In the genomic region with DNA sequence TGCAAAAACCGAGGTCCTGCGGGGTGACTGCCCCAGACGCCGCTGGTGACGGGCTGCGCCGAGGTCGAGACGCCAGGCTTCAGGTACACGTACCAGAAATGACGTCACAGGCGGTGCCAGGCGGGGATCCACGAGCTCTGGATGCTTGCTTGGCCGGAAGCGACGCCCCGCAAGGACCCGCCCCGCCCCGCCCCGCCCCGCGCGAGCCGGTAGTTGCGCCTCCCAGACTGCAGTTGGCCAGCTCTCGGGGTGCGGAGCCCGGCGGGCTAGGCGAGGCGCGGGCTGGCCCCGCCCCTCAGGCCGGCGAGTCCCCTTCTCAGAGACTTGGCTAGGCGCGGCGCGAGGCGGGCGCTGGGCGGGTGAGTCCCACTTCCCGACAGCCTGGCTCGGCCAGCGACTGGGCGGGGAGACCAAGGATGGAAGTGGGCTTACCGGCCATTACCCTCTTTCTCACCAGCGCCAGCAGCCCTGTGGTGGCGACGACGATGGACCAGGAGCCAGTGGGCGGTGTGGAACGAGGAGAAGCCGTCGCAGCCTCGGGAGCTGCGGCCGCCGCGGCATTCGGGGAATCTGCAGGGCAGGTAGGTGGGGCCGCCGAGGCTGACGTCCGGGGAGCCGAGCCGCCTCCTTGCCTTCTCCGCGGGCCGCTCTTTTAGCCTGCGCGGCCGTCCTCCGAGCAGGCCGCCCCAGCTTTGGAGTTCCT, we compare ENCODE assay signal across 8 cellular contexts. TPM values are rescaled to one million over a fixed set of nuclear protein-coding genes. Genes with fewer than 3 reads are reported as not detected.
DNase-seq lines count a peak whose midpoint lies in the region; ATAC-seq and TF ChIP-seq lines count a peak whose summit lies in the region.

A gene with protein sequence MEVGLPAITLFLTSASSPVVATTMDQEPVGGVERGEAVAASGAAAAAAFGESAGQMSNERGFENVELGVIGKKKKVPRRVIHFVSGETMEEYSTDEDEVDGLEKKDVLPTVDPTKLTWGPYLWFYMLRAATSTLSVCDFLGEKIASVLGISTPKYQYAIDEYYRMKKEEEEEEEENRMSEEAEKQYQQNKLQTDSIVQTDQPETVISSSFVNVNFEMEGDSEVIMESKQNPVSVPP (plus strand): TSS at position 225 of the 703 bp plus-strand sequence. CDS start 192 bp downstream, at position 417.

- in situ Hi-C loops in HAP-1 (cut with MboI; ENCODE audit: low sequenced_read_pairs): no loop called here

- H3K4me3 Mint-ChIP-seq in natural killer cell treated with Interleukin-12 subunit alpha and Interleukin-12 subunit beta and Interleukin-15 and Interleukin-18, amount 100 ng/mL, for 72 hours: peak within 1 kb of the TSS; percentile 100

- TF ChIP-seq CTCF in fibroblast of pulmonary artery (IDR thresholded peaks at IDR 0.05; ENCODE audit: low read length, missing control alignments): no peak

- no peaks in the 10 kb centered on the region for H3K27me3 Mint-ChIP-seq in natural killer cell treated with Interleukin-12 subunit alpha and Interleukin-12 subunit beta and Interleukin-15 and Interleukin-18, amount 100 ng/mL, for 72 hours

- no peaks in the 10 kb centered on the region for H3K27me3 ChIP-seq in HAP-1 (ENCODE audit: low read depth)
- H3K27me3 ChIP-seq in MG63: no peaks in the 10 kb centered on the region

- ATAC-seq in natural killer cell treated with Interleukin-12 subunit alpha and Interleukin-12 subunit beta and Interleukin-15 and Interleukin-18, amount 100 ng/mL, for 72 hours: peak; percentile 98 to 99

- H3K36me3 Mint-ChIP-seq in natural killer cell treated with Interleukin-12 subunit alpha and Interleukin-12 subunit beta and Interleukin-15 and Interleukin-18, amount 100 ng/mL, for 72 hours: no peaks in the 10 kb centered on the region

- H3K36me3 ChIP-seq in ES-I3 (ENCODE audit: insufficient read depth, low read length) (no peaks in the 10 kb centered on the region), HAP-1 (replicated peaks) (peaks cover 11% of the 10 kb centered on the region; the same call in 1 of the 2 replicates), MG63 (peaks cover 10% of the 10 kb centered on the region; the same call in 1 of the 2 replicates)

- H3K4me1 ChIP-seq in ES-I3 (ENCODE audit: insufficient read depth, low read length): no peaks in the 10 kb centered on the region
- H3K4me1 ChIP-seq in HAP-1: peaks cover 5% of the 10 kb centered on the region; the same call in 1 of the 2 replicates

- no peaks in the 10 kb centered on the region for H3K9me3 Mint-ChIP-seq in natural killer cell treated with Interleukin-12 subunit alpha and Interleukin-12 subunit beta and Interleukin-15 and Interleukin-18, amount 100 ng/mL, for 72 hours

- peak within 1 kb of the TSS; percentile 91 for H3K9ac ChIP-seq in ES-I3 (ENCODE audit: low read depth, low read length)

- H3K27ac Mint-ChIP-seq in natural killer cell treated with Interleukin-12 subunit alpha and Interleukin-12 subunit beta and Interleukin-15 and Interleukin-18, amount 100 ng/mL, for 72 hours: peak within 1 kb of the TSS; percentile 97 to 99

- H3K4me3 ChIP-seq in HAP-1: peak within 1 kb of the TSS; percentile 90
- H3K4me3 ChIP-seq in MG63: peak within 1 kb of the TSS; percentile 73
- H3K4me3 ChIP-seq in fibroblast of pulmonary artery (replicated peaks; ENCODE audit: low read depth, low read length): peak within 1 kb of the TSS; percentile 95

- no peaks in the 10 kb centered on the region for H3K9me3 ChIP-seq in ES-I3 (ENCODE audit: control insufficient read depth, insufficient read depth, low read length)
- no peaks in the 10 kb centered on the region for H3K9me3 ChIP-seq in HAP-1
- H3K9me3 ChIP-seq in MG63: no peaks in the 10 kb centered on the region

- H3K4me1 Mint-ChIP-seq in natural killer cell treated with Interleukin-12 subunit alpha and Interleukin-12 subunit beta and Interleukin-15 and Interleukin-18, amount 100 ng/mL, for 72 hours (ENCODE audit: low read depth in 2 of 2): peaks cover 22 to 29% of the 10 kb centered on the region in 2 donors

- DNase-seq in HAP-1 (ENCODE audit: low spot score in 2 of 2) (peak; percentile 87 to 98), MG63 (peak; percentile 95), SHP77 (lab: John Stamatoyannopoulos, UW) (peak; percentile 97 to 99), fibroblast of pulmonary artery (ENCODE audit: low read depth) (peak; percentile 98)
- DNase-seq in activated effector memory CD4-positive, alpha-beta T cell treated with Interleukin-2 at 50 U/mL for 16 hours: peak; percentile 98
- DNase-seq in natural killer cell treated with Interleukin-12 subunit alpha and Interleukin-12 subunit beta and Interleukin-15 and Interleukin-18, amount 100 ng/mL, for 72 hours (ENCODE audit: low spot score): peak; percentile 98
- DNase-seq in stimulated activated naive CD4-positive, alpha-beta T cell treated with Interleukin-2 at 50 U/mL for 16 hours (lab: John Stamatoyannopoulos, UW): peak; percentile 99

RNA-seq across cellular contexts. Expression of the gene that starts here (rescaled TPM):
- 15.7 and 38.3 TPM in 2 replicates for total RNA-seq in MG63 (2014; rRNA removed; shearing (Covaris generic); ENCODE audit: low replicate concordance)
- 10 to 100 TPM; 50.0 to 52.0 TPM for total RNA-seq in natural killer cell treated with Interleukin-12 subunit alpha and Interleukin-12 subunit beta and Interleukin-15 and Interleukin-18, amount 100 ng/mL, for 72 hours

Comparison
In these comparisons a context has a peak if more than half of its experiments do, and no peak if none do; other contexts are left out.
1. Peak in every context shown above with its lines: DNase-seq, ATAC-seq and H3K4me3 ChIP-seq.